ENCODE assay signal across 9 cellular contexts in genomic region chr12:127926004-127926403, GRCh38.
DNase-seq lines count a peak whose midpoint lies in the region; TF ChIP-seq lines count a peak whose summit lies in the region.
"Had no signal": no experiment of that assay in that cellular context is flagged by ENCODE, and none has a peak within 500 bp of the region (broad histone marks: within the 10 kb centered on the region; RNA-seq: fewer than 3 reads in every experiment).

No MANE protein-coding gene starts in this region.

- POLR2A ChIA-PET in CD8-positive, alpha-beta memory T cell (lab: Charles Lee): no interaction called here

- H3K27ac ChIP-seq in right atrium auricular region: no peak overlapping the region
- no peak overlapping the region for H3K27ac ChIP-seq in substantia nigra (ENCODE audit: low read depth, low read length, poor library complexity, severe bottlenecking)
- H3K27ac ChIP-seq in CD8-positive, alpha-beta memory T cell (ENCODE audit: low read depth, low read length): no peak overlapping the region
- H3K27ac ChIP-seq: parathyroid adenoma had no signal

- TF ChIP-seq CTCF in HFFc6 (IDR thresholded peaks at IDR 0.05) (peak; percentile 41; the same call in 1 of the 2 replicates), right atrium auricular region (IDR thresholded peaks at IDR 0.05) (peak; percentile 33 to 76), endothelial cell (IDR thresholded peaks at IDR 0.05; ENCODE audit: unreplicated experiment) (no peak)

- no peak overlapping the region for H3K4me3 ChIP-seq in right atrium auricular region
- no peak overlapping the region for H3K4me3 ChIP-seq in CD8-positive, alpha-beta memory T cell (ENCODE audit: low read length)

- H3K36me3 ChIP-seq in right atrium auricular region: no peaks in the 10 kb centered on the region
- H3K36me3 ChIP-seq in CD8-positive, alpha-beta memory T cell (ENCODE audit: insufficient read depth, low read length): no peaks in the 10 kb centered on the region

- H3K36me3 Mint-ChIP-seq in HFFc6 (ENCODE audit: low read depth) (no peaks in the 10 kb centered on the region), endothelial cell (ENCODE audit: low read depth, unreplicated experiment) (no peaks in the 10 kb centered on the region), immature natural killer cell (no peaks in the 10 kb centered on the region)
- no peaks in the 10 kb centered on the region for H3K36me3 Mint-ChIP-seq in CD8-positive, alpha-beta memory T cell

- H3K9me3 Mint-ChIP-seq in HFFc6 (peaks cover 34% of the 10 kb centered on the region), endothelial cell (ENCODE audit: unreplicated experiment) (peaks cover 30% of the 10 kb centered on the region), immature natural killer cell (peaks cover 0 to 3% (median 0%) of the 10 kb centered on the region in 6 donors)
- H3K9me3 Mint-ChIP-seq in CD8-positive, alpha-beta memory T cell: peaks cover 0 to 3% (median 1%) of the 10 kb centered on the region in 5 donors

- no peaks in the 10 kb centered on the region for H3K9me3 ChIP-seq in right atrium auricular region
- no peaks in the 10 kb centered on the region for H3K9me3 ChIP-seq in CD8-positive, alpha-beta memory T cell (ENCODE audit: low read length)

- peaks cover 0 to 25% of the 10 kb centered on the region in 2 donors for H3K4me1 ChIP-seq in right atrium auricular region
- H3K4me1 ChIP-seq in CD8-positive, alpha-beta memory T cell (ENCODE audit: insufficient read depth, low read length): no peaks in the 10 kb centered on the region
- H3K4me1 ChIP-seq: parathyroid adenoma had no signal

- H3K27me3 Mint-ChIP-seq in HFFc6 (ENCODE audit: insufficient read depth) (no peaks in the 10 kb centered on the region), endothelial cell (ENCODE audit: unreplicated experiment) (peaks cover 2% of the 10 kb centered on the region), immature natural killer cell (ENCODE audit: low read depth in 3 of 3) (peaks cover 2 to 4% (median 4%) of the 10 kb centered on the region in 3 donors)
- no peaks in the 10 kb centered on the region for H3K27me3 Mint-ChIP-seq in CD8-positive, alpha-beta memory T cell

- CTCF ChIA-PET in CD8-positive, alpha-beta memory T cell (lab: Charles Lee): no interaction called here

- no peaks in the 10 kb centered on the region for H3K27me3 ChIP-seq in right atrium auricular region
- no peaks in the 10 kb centered on the region for H3K27me3 ChIP-seq in CD8-positive, alpha-beta memory T cell (ENCODE audit: insufficient read depth, low read length, poor library complexity, severe bottlenecking)

- H3K4me1 Mint-ChIP-seq in HFFc6 (ENCODE audit: low read depth) (no peaks in the 10 kb centered on the region), endothelial cell (ENCODE audit: unreplicated experiment) (no peaks in the 10 kb centered on the region), immature natural killer cell (no peaks in the 10 kb centered on the region)
- no peaks in the 10 kb centered on the region for H3K4me1 Mint-ChIP-seq in CD8-positive, alpha-beta memory T cell

- DNase-seq in HFFc6: no peak
- DNase-seq in SK-N-DZ (ENCODE audit: low spot score): peak; percentile 89
- DNase-seq in right atrium auricular region (ENCODE audit: low spot score): no peak
- DNase-seq in substantia nigra (lab: John Stamatoyannopoulos, UW): peak in 40 of 49 donors; percentile 3 to 74 (median 32)
- no peak for DNase-seq in endothelial cell (ENCODE audit: low spot score)
- no peak for DNase-seq in immature natural killer cell
- no peak for DNase-seq in CD8-positive, alpha-beta memory T cell
- no peak for DNase-seq in activated naive CD4-positive, alpha-beta T cell (lab: John Stamatoyannopoulos, UW)

- H3K27ac Mint-ChIP-seq in HFFc6: no peak overlapping the region
- no peak overlapping the region for H3K27ac Mint-ChIP-seq in endothelial cell (ENCODE audit: unreplicated experiment)
- H3K27ac Mint-ChIP-seq in immature natural killer cell: no peak overlapping the region
- H3K27ac Mint-ChIP-seq in CD8-positive, alpha-beta memory T cell: no peak overlapping the region

- H3K4me3 Mint-ChIP-seq in HFFc6 (no peak overlapping the region), endothelial cell (ENCODE audit: unreplicated experiment) (no peak overlapping the region), immature natural killer cell (no peak overlapping the region)
- H3K4me3 Mint-ChIP-seq in CD8-positive, alpha-beta memory T cell: no peak overlapping the region

Comparison
In these comparisons a context has a peak if more than half of its experiments do, and no peak if none do; other contexts are left out.
1. DNase-seq: peak in SK-N-DZ (single experiment) and substantia nigra (40 of 49); none in HFFc6 (single experiment), right atrium auricular region (single experiment), endothelial cell (single experiment), immature natural killer cell (0 of 3), CD8-positive, alpha-beta memory T cell (0 of 5) and activated naive CD4-positive, alpha-beta T cell (0 of 4).